8 cellular contexts compared by ENCODE assay signal in genomic region chrX:45186643-45187026, GRCh38. TPM values are rescaled to one million over a fixed set of nuclear protein-coding genes. Genes with fewer than 3 reads are reported as not detected.
DNase-seq lines count a peak whose midpoint lies in the region; ATAC-seq, FAIRE-seq and TF ChIP-seq lines count a peak whose summit lies in the region.

No MANE protein-coding gene starts in this region.

- no peak overlapping the region for H3K27ac Mint-ChIP-seq in endothelial cell (ENCODE audit: unreplicated experiment)

- no peaks in the 10 kb centered on the region for H3K4me1 ChIP-seq in HepG2 (ENCODE audit: insufficient read depth, low read length)
- no peaks in the 10 kb centered on the region for H3K4me1 ChIP-seq in right lobe of liver
- no peaks in the 10 kb centered on the region for H3K4me1 ChIP-seq in uterus

- in situ Hi-C loops in HepG2 (cut with HindIII; ENCODE audit: extremely low pct_ligation_motif_present, low pct_unique_long_range_greater_than_20kb): loop anchor here (25.0 kb wide), 1 partner anchor 1224 kb away; the partner anchor contains the start of gene NDP

- TF ChIP-seq POLR2A in HepG2 (IDR thresholded peaks at IDR 0.05; ENCODE audit: insufficient read depth in 1 of 2, low read depth in 2 of 2, low read length in 2 of 2): no peak
- no peak for TF ChIP-seq POLR2A in right lobe of liver (IDR thresholded peaks at IDR 0.05)
- no peak for TF ChIP-seq POLR2A in uterus (IDR thresholded peaks at IDR 0.05)
- TF ChIP-seq POLR2A in GM12892 (IDR thresholded peaks at IDR 0.05; ENCODE audit: low read depth, low read length): no peak

- ATAC-seq in HepG2: no peak; the same call in 2 of the 3 replicates
- no peak for ATAC-seq in right lobe of liver
- no peak for ATAC-seq in HG03135 (IDR thresholded peaks at IDR 0.05; ENCODE audit: unreplicated experiment)

- H3K27ac ChIP-seq in HepG2 (ENCODE audit: extremely low read length, insufficient read depth, low read length): no peak overlapping the region
- no peak overlapping the region for H3K27ac ChIP-seq in right lobe of liver
- H3K27ac ChIP-seq in uterus: peak overlapping the region; percentile 53 to 76

- CTCF ChIA-PET in HepG2 (lab: Yijun Ruan, JAX; ENCODE audit: low intra/inter-chr PET ratio, low total read pairs): no interaction called here

- no peaks in the 10 kb centered on the region for H3K9me3 Mint-ChIP-seq in endothelial cell (ENCODE audit: unreplicated experiment)

- BruUV-seq in HepG2 (replicated peaks; lab: Mats Ljungman, UMichigan): no TSS peak

- no peak for TF ChIP-seq RAD21 in HepG2 (CRISPR knock-in tag; IDR thresholded peaks at IDR 0.05)

- H3K9ac ChIP-seq in HepG2 (ENCODE audit: insufficient read depth, low read depth, low read length): no peak overlapping the region

- TF ChIP-seq EP300 in HepG2 (IDR thresholded peaks at IDR 0.05; ENCODE audit: low read depth in 2 of 2, low read length in 2 of 2) (no peak), HepG2 (CRISPR knock-in tag; IDR thresholded peaks at IDR 0.05; ENCODE audit: borderline replicate concordance) (no peak)

- peak overlapping the region; percentile 87 for H3K4me2 ChIP-seq in HepG2 (ENCODE audit: low read depth, low read length)

- H3K79me2 ChIP-seq in HepG2 (ENCODE audit: insufficient read depth, low read length): no peaks in the 10 kb centered on the region

- H4K20me1 ChIP-seq in HepG2 (ENCODE audit: insufficient read depth, low read length): no peaks in the 10 kb centered on the region

- 21% methylated on average over 4 of the region's 4 CpGs for WGBS in HepG2 (ENCODE audit: low lambda C conversion rate)
- WGBS in right lobe of liver (ENCODE audit: insufficient coverage, low coverage, low lambda C conversion rate, missing lambda C conversion rate): 21% methylated on average over 4 of the region's 4 CpGs

- H3K36me3 ChIP-seq in HepG2 (replicated peaks in 1 of 2; ENCODE audit: control insufficient read depth in 1 of 2, insufficient read depth in 2 of 2, low read length in 2 of 2): no peaks in the 10 kb centered on the region
- H3K36me3 ChIP-seq in right lobe of liver: no peaks in the 10 kb centered on the region
- no peaks in the 10 kb centered on the region for H3K36me3 ChIP-seq in MG63
- H3K36me3 ChIP-seq in uterus: no peaks in the 10 kb centered on the region

- FAIRE-seq in HepG2 (lab: Jason Lieb, UNC) (peak; percentile 42), GM12892 (lab: Jason Lieb, UNC) (no peak)

- H3K9me3 ChIP-seq in HepG2 (ENCODE audit: low read length) (no peaks in the 10 kb centered on the region), right lobe of liver (no peaks in the 10 kb centered on the region), MG63 (no peaks in the 10 kb centered on the region), uterus (no peaks in the 10 kb centered on the region)

- intact Hi-C loops in HepG2 (cut with micrococcal nuclease; ENCODE audit: unreplicated experiment): loop anchor here (10.0 kb wide), 1 partner anchor 82 kb away; no protein-coding TSS in a partner anchor
- intact Hi-C loops in right lobe of liver (cut with DNase I): loop anchor here in 1 of 2 donors (10.0 kb wide), 1 partner anchor 1232 kb away; no protein-coding TSS in a partner anchor
- intact Hi-C loops in uterus (cut with DNase I; ENCODE audit: low total_unique reads): no loop called here

- no peak overlapping the region for H2AFZ ChIP-seq in HepG2 (ENCODE audit: low read length)

- peaks cover 2% of the 10 kb centered on the region for H3K27me3 Mint-ChIP-seq in endothelial cell (ENCODE audit: unreplicated experiment)

- H3K27me3 ChIP-seq in HepG2 (ENCODE audit: control insufficient read depth in 1 of 2, insufficient read depth in 2 of 2, low read length in 2 of 2) (no peaks in the 10 kb centered on the region), right lobe of liver (no peaks in the 10 kb centered on the region), MG63 (no peaks in the 10 kb centered on the region), uterus (no peaks in the 10 kb centered on the region)

- no peak overlapping the region; a peak in 1 of 6 replicates for H3K4me3 ChIP-seq in HepG2 (replicated peaks in 1 of 3; ENCODE audit: insufficient read depth in 1 of 3, low read depth in 2 of 3, low read length in 3 of 3)
- H3K4me3 ChIP-seq in right lobe of liver: no peak overlapping the region
- H3K4me3 ChIP-seq in MG63: peak overlapping the region; percentile 37; the same call in 1 of the 2 replicates
- no peak overlapping the region for H3K4me3 ChIP-seq in uterus

- POLR2A ChIA-PET in HepG2 (lab: Yijun Ruan, JAX): no interaction called here

- TF ChIP-seq CTCF in HepG2 (CRISPR knock-in tag; IDR thresholded peaks at IDR 0.05): no peak
- no peak for TF ChIP-seq CTCF in right lobe of liver (IDR thresholded peaks at IDR 0.05)
- no peak for TF ChIP-seq CTCF in endothelial cell (IDR thresholded peaks at IDR 0.05; ENCODE audit: unreplicated experiment)
- TF ChIP-seq CTCF in uterus (IDR thresholded peaks at IDR 0.05): no peak

- H3K4me1 Mint-ChIP-seq in endothelial cell (ENCODE audit: unreplicated experiment): peaks cover 39% of the 10 kb centered on the region

- H3K36me3 Mint-ChIP-seq in endothelial cell (ENCODE audit: low read depth, unreplicated experiment): peaks cover 41% of the 10 kb centered on the region

- no peak for DNase-seq in HepG2 (ENCODE audit: low spot score)
- no peak for DNase-seq in right lobe of liver
- DNase-seq in MG63: no peak
- DNase-seq in endothelial cell (ENCODE audit: low spot score): no peak
- DNase-seq in uterus: no peak
- DNase-seq in RPMI8226: no peak
- no peak for DNase-seq in GM12892 (ENCODE audit: insufficient read length)

- peak overlapping the region; percentile 59 for H3K4me3 Mint-ChIP-seq in endothelial cell (ENCODE audit: unreplicated experiment)

TF ChIP-seq in HepG2, 621 proteins besides CTCF, POLR2A, EP300 and RAD21:
- TF ChIP-seq E2F5 (CRISPR knock-in tag; conservative IDR thresholded peaks at IDR 0.05) (no peak), PITX1 (CRISPR knock-in tag; IDR thresholded peaks at IDR 0.05) (no peak)
TF ChIP-seq in HepG2: peak in this region for 0.

RNA-seq across cellular contexts. Expression of gene DIPK2B, which starts 14.0 kb away (rescaled TPM):
- total RNA-seq in HepG2 (2016; rRNA removed; fragmentation: Illumina TruSeq; extraction: Trizol): not detected in 2 replicates
- total RNA-seq in HepG2 (2016; cell fraction: cytosol; rRNA removed; fragmentation: Illumina TruSeq; extraction: Trizol; ENCODE audit: low read depth): not detected in 2 replicates
- not detected in 2 replicates for total RNA-seq in HepG2 (2016; cell fraction: insoluble cytoplasmic fraction; rRNA removed; fragmentation: Illumina TruSeq; extraction: Trizol)
- not detected in 2 replicates for total RNA-seq in HepG2 (2016; cell fraction: membrane; rRNA removed; fragmentation: Illumina TruSeq; extraction: Trizol)
- not detected in 2 replicates for total RNA-seq in HepG2 (2016; cell fraction: nucleus; rRNA removed; fragmentation: Illumina TruSeq; extraction: Trizol)
- not detected in 2 replicates for polyA plus RNA-seq in HepG2 (2011; rRNA removed)
- not detected in 2 replicates for polyA plus RNA-seq in HepG2 (2011; cell fraction: cytosol; rRNA removed)
- polyA plus RNA-seq in HepG2 (2011; cell fraction: nucleus; rRNA removed): not detected in 2 replicates
- not detected in 2 replicates for polyA plus RNA-seq in HepG2 (2012)
- polyA plus RNA-seq in HepG2 (2016; cell fraction: cytosol; fragmentation: Illumina TruSeq; extraction: Trizol; ENCODE audit: low read depth): not detected in 2 replicates
- polyA plus RNA-seq in HepG2 (2016; cell fraction: insoluble cytoplasmic fraction; fragmentation: Illumina TruSeq; extraction: Trizol; ENCODE audit: low read depth): not detected in 2 replicates
- polyA plus RNA-seq in HepG2 (2016; cell fraction: membrane; fragmentation: Illumina TruSeq; extraction: Trizol; ENCODE audit: low read depth): not detected in 2 replicates
- not detected in 2 replicates for polyA plus RNA-seq in HepG2 (2016; cell fraction: nucleus; fragmentation: Illumina TruSeq; extraction: Trizol; ENCODE audit: insufficient read depth, low read depth)
- polyA minus RNA-seq in HepG2 (2011; rRNA and poly(A)+ RNA removed; ENCODE audit: low replicate concordance): not detected in 2 replicates
- not detected in 2 replicates for polyA minus RNA-seq in HepG2 (2011; cell fraction: cytosol; rRNA and poly(A)+ RNA removed)
- not detected in 2 replicates for polyA minus RNA-seq in HepG2 (2011; cell fraction: nucleus; rRNA and poly(A)+ RNA removed)
- total RNA-seq in right lobe of liver: 1 to 10 TPM in 3 of 6 experiments, under 1 TPM in 3; 0.15 to 1.6 (median 0.93) TPM
- total RNA-seq in MG63 (2014; rRNA removed; shearing (Covaris generic); ENCODE audit: low replicate concordance): not detected in 2 replicates
- 286 TPM for total RNA-seq in endothelial cell (ENCODE audit: unreplicated experiment)
- total RNA-seq in uterus: 10 to 100 TPM; 21.2 to 95.6 (median 30.8) TPM
- polyA plus RNA-seq in GM12892 (2012; ENCODE audit: missing spikeins): not detected

Comparison
In these comparisons a context has a peak if more than half of its experiments do, and no peak if none do; other contexts are left out.
1. H3K27ac ChIP-seq: peak in uterus (2 of 2); none in HepG2 (single experiment) and right lobe of liver (0 of 3).
2. RNA of gene DIPK2B, which starts 14.0 kb away (total RNA-seq): 286 TPM in endothelial cell (single experiment) and 21.2 to 95.6 TPM in uterus; 0.15 to 1.6 TPM in right lobe of liver, not detected in HepG2 and not detected in MG63; every median in the first group is over 4 times any median in the second.